In genomic region chr1:207828485-207829158, GRCh38 we compare ENCODE assay signal across 8 cellular contexts.
A peak's percentile ranks its signal among the peaks of the same experiment; 100 is the strongest.
DNase-seq lines count a peak whose midpoint lies in the region; ATAC-seq and TF ChIP-seq lines count a peak whose summit lies in the region.

No MANE protein-coding gene starts in this region.

- H3K4me3 Mint-ChIP-seq in activated CD4-positive, alpha-beta T cell treated with anti-CD3 and anti-CD28 coated beads, Interleukin-2, amount 10 ng/mL, durations not matched to agents 24 days and 14 days, result peak overlapping the region; percentile 5

- no peaks in the 10 kb centered on the region for H3K27me3 ChIP-seq in dorsolateral prefrontal cortex

- peaks cover 2% of the 10 kb centered on the region for H3K27me3 Mint-ChIP-seq in activated CD4-positive, alpha-beta T cell treated with anti-CD3 and anti-CD28 coated beads, Interleukin-2, amount 10 ng/mL, durations not matched to agents 24 days and 14 days

- H3K27ac ChIP-seq in dorsolateral prefrontal cortex, result peak overlapping the region; percentile 3 to 100 (median 99)

- ATAC-seq in HG02885 (IDR thresholded peaks at IDR 0.05; ENCODE audit: poor library complexity, unreplicated experiment), result peak; percentile 35

- DNase-seq in NCI-H1417 (lab: John Stamatoyannopoulos, UW) (peak; percentile 13 to 60 (median 28)), NCI-H1417 treated with DMSO at 0.1 percent for 48 hours (lab: John Stamatoyannopoulos, UW) (no peak), NCI-H226 (peak; percentile 63), dorsolateral prefrontal cortex (peak in 8 of 10 donors; percentile 48 to 87 (median 76)), lower leg skin (ENCODE audit: low spot score in 2 of 2) (peak; percentile 80 to 93)
- peak; percentile 87 for DNase-seq in activated CD4-positive, alpha-beta T cell treated with anti-CD3 and anti-CD28 coated beads, Interleukin-2, amount 10 ng/mL, durations not matched to agents 24 days and 14 days
- peak in 2 of 3 donors; percentile 16 to 47 for DNase-seq in stimulated activated CD4-positive, alpha-beta T cell treated with anti-CD3 and anti-CD28 coated beads, TNF-alpha, amount 100 ng/mL, for 1 hour (ENCODE audit: low read depth in 3 of 3, low spot score in 1 of 3)

- H3K4me1 Mint-ChIP-seq in activated CD4-positive, alpha-beta T cell treated with anti-CD3 and anti-CD28 coated beads, Interleukin-2, amount 10 ng/mL, durations not matched to agents 24 days and 14 days, result peaks cover 84% of the 10 kb centered on the region

- 46 to 48% methylated on average over 2 of the region's 2 CpGs for WGBS in lower leg skin, 2 donors

- H3K27ac Mint-ChIP-seq in activated CD4-positive, alpha-beta T cell treated with anti-CD3 and anti-CD28 coated beads, Interleukin-2, amount 10 ng/mL, durations not matched to agents 24 days and 14 days, result peak overlapping the region; percentile 74

- H3K4me3 ChIP-seq in dorsolateral prefrontal cortex (peak overlapping the region in 7 of 59 donors; percentile 3 to 28 (median 18)), lower leg skin (ENCODE audit: low read depth, poor library complexity, severe bottlenecking) (no peak overlapping the region)

- intact Hi-C loops in activated CD4-positive, alpha-beta T cell treated with anti-CD3 and anti-CD28 coated beads, Interleukin-2, amount 10 ng/mL, durations not matched to agents 24 days and 14 days (cut with micrococcal nuclease), result loop anchor here (1.0 kb wide), 3 partner anchors 44 to 135 kb away; no protein-coding TSS in a partner anchor
- intact Hi-C loops in dorsolateral prefrontal cortex (cut with DNase I) (loop anchor here (1.0 to 2.0 kb wide), 2 partner anchors 41 to 134 kb away; no protein-coding TSS in a partner anchor), lower leg skin (cut with DNase I; ENCODE audit: low total_unique reads) (loop anchor here (2.0 to 5.0 kb wide), 2 partner anchors 18 to 134 kb away; no protein-coding TSS in a partner anchor)

- H3K36me3 Mint-ChIP-seq in activated CD4-positive, alpha-beta T cell treated with anti-CD3 and anti-CD28 coated beads, Interleukin-2, amount 10 ng/mL, durations not matched to agents 24 days and 14 days (ENCODE audit: low read depth), result peaks cover 16% of the 10 kb centered on the region

- TF ChIP-seq POLR2A in lower leg skin (IDR thresholded peaks at IDR 0.05), result no peak

- peaks cover 4% of the 10 kb centered on the region for H3K9me3 Mint-ChIP-seq in activated CD4-positive, alpha-beta T cell treated with anti-CD3 and anti-CD28 coated beads, Interleukin-2, amount 10 ng/mL, durations not matched to agents 24 days and 14 days

- peak; percentile 69 to 97 (median 86) for TF ChIP-seq CTCF in dorsolateral prefrontal cortex (IDR thresholded peaks at IDR 0.05 in 54 of 56, conservative IDR thresholded peaks at IDR 0.05 in 2 of 56; ENCODE audit: low read depth in 1 of 56, partially characterized antibody in 56 of 56)
- TF ChIP-seq CTCF in lower leg skin (IDR thresholded peaks at IDR 0.05), result peak in 1 of 3 donors; percentile 80
